Comparison of ENCODE assay signal across 14 cellular contexts in genomic region chr16:67525176-67525860, GRCh38. TPM values are rescaled to one million over a fixed set of nuclear protein-coding genes. Genes with fewer than 3 reads are reported as not detected.
DNase-seq lines count a peak whose midpoint lies in the region; ATAC-seq and TF ChIP-seq lines count a peak whose summit lies in the region.
"Had no signal": no experiment of that assay in that cellular context is flagged by ENCODE, and none has a peak within 500 bp of the region (broad histone marks: within the 10 kb centered on the region; RNA-seq: fewer than 3 reads in every experiment).

No MANE protein-coding gene starts in this region.

- H3K4me1 Mint-ChIP-seq in chondrocyte (ENCODE audit: low read depth) (peaks cover 28% of the 10 kb centered on the region), neural progenitor cell (peaks cover 13% of the 10 kb centered on the region)
- H3K4me1 Mint-ChIP-seq in activated CD4-positive, alpha-beta T cell treated with anti-CD3 and anti-CD28 coated beads for 36 hours, result peaks cover 14% of the 10 kb centered on the region
- peaks cover 22% of the 10 kb centered on the region for H3K4me1 Mint-ChIP-seq in activated T-cell treated with anti-CD3 and anti-CD28 coated beads, Interleukin-2, amount 50 U/mL, for 24 hours (ENCODE audit: low read depth)

- H3K36me3 Mint-ChIP-seq in chondrocyte (ENCODE audit: low read depth) (no peaks in the 10 kb centered on the region), neural progenitor cell (no peaks in the 10 kb centered on the region)
- H3K36me3 Mint-ChIP-seq in activated CD4-positive, alpha-beta T cell treated with anti-CD3 and anti-CD28 coated beads for 36 hours (ENCODE audit: low read depth), result no peaks in the 10 kb centered on the region
- H3K36me3 Mint-ChIP-seq in activated T-cell treated with anti-CD3 and anti-CD28 coated beads, Interleukin-2, amount 50 U/mL, for 24 hours (ENCODE audit: low read depth), result no peaks in the 10 kb centered on the region

- no peaks in the 10 kb centered on the region for H3K9me3 Mint-ChIP-seq in chondrocyte (ENCODE audit: low read depth)
- no peaks in the 10 kb centered on the region for H3K9me3 Mint-ChIP-seq in neural progenitor cell
- no peaks in the 10 kb centered on the region for H3K9me3 Mint-ChIP-seq in activated CD4-positive, alpha-beta T cell treated with anti-CD3 and anti-CD28 coated beads for 36 hours (ENCODE audit: low read depth)
- no peaks in the 10 kb centered on the region for H3K9me3 Mint-ChIP-seq in activated T-cell treated with anti-CD3 and anti-CD28 coated beads, Interleukin-2, amount 50 U/mL, for 24 hours

- intact Hi-C loops in activated CD4-positive, alpha-beta T cell treated with anti-CD3 and anti-CD28 coated beads for 36 hours (cut with DNase I, micrococcal nuclease), result loop anchor here in 1 of 2 experiments (10.0 kb wide), 2 partner anchors 279 to 319 kb away; partner anchors contain the start of genes CENPT, NUTF2, RANBP10 and THAP11

- TF ChIP-seq CTCF in chondrocyte (IDR thresholded peaks at IDR 0.05) (peak; percentile 37), neural progenitor cell (IDR thresholded peaks at IDR 0.05) (no peak)

- no peak overlapping the region for H3K4me3 ChIP-seq in neural progenitor cell
- H3K4me3 ChIP-seq: Peyer's patch had no signal

- H3K36me3 ChIP-seq in neural progenitor cell, result no peaks in the 10 kb centered on the region
- H3K36me3 ChIP-seq: Peyer's patch had no signal

- peak; percentile 69 for DNase-seq in EL
- peak; percentile 75 for DNase-seq in MV-4-11 (lab: John Stamatoyannopoulos, UW)
- DNase-seq in chondrocyte (ENCODE audit: low spot score), result no peak
- no peak for DNase-seq in neural progenitor cell (ENCODE audit: low spot score)
- DNase-seq in NCI-H2029 (lab: John Stamatoyannopoulos, UW), result no peak
- no peak for DNase-seq in activated CD4-positive, alpha-beta T cell treated with anti-CD3 and anti-CD28 coated beads for 36 hours
- no peak for DNase-seq in activated T-cell treated with anti-CD3 and anti-CD28 coated beads, Interleukin-2, amount 50 U/mL, for 24 hours
- DNase-seq: activated CD8-positive, alpha-beta memory T cell treated with anti-CD3 and anti-CD28 coated beads for 24 hours; activated naive CD4-positive, alpha-beta T cell treated with anti-CD3 and anti-CD28 coated beads, Interleukin-2, amount 50 U/mL, for 16 hours; Peyer's patch; T-helper 9 cell had no signal

- H3K27ac Mint-ChIP-seq in chondrocyte (ENCODE audit: unreplicated experiment) (no peak overlapping the region), neural progenitor cell (no peak overlapping the region)
- H3K27ac Mint-ChIP-seq in activated CD4-positive, alpha-beta T cell treated with anti-CD3 and anti-CD28 coated beads for 36 hours, result no peak overlapping the region
- H3K27ac Mint-ChIP-seq in activated T-cell treated with anti-CD3 and anti-CD28 coated beads, Interleukin-2, amount 50 U/mL, for 24 hours, result no peak overlapping the region

- POLR2A ChIA-PET in activated CD4-positive, alpha-beta T cell treated with anti-CD3 and anti-CD28 coated beads for 36 hours (lab: Charles Lee), result interaction anchor here (0.5 to 0.9 kb wide), 2 partner anchors 11 to 115 kb away, joined by 4 to 7 read pairs; no protein-coding TSS in a partner anchor

- H3K9me3 ChIP-seq in neural progenitor cell (ENCODE audit: low read depth), result no peaks in the 10 kb centered on the region
- H3K9me3 ChIP-seq: Peyer's patch had no signal

- CTCF ChIA-PET in activated CD4-positive, alpha-beta T cell treated with anti-CD3 and anti-CD28 coated beads for 36 hours (lab: Charles Lee), result interaction anchor here (0.6 to 2.0 kb wide), 9 partner anchors 12 to 200 kb away, joined by 3 to 8 read pairs (median 3); partner anchors contain the start of gene ATP6V0D1

- peaks cover 80% of the 10 kb centered on the region for H3K27me3 ChIP-seq in neural progenitor cell

- H3K27me3 Mint-ChIP-seq in chondrocyte (ENCODE audit: low read depth), result no peaks in the 10 kb centered on the region
- H3K27me3 Mint-ChIP-seq in neural progenitor cell (ENCODE audit: insufficient read depth, low read depth), result peaks cover 12% of the 10 kb centered on the region
- H3K27me3 Mint-ChIP-seq in activated CD4-positive, alpha-beta T cell treated with anti-CD3 and anti-CD28 coated beads for 36 hours, result peaks cover 5% of the 10 kb centered on the region
- H3K27me3 Mint-ChIP-seq in activated T-cell treated with anti-CD3 and anti-CD28 coated beads, Interleukin-2, amount 50 U/mL, for 24 hours, result peaks cover 8% of the 10 kb centered on the region

- H3K27ac ChIP-seq in neural progenitor cell, result no peak overlapping the region
- H3K27ac ChIP-seq: Peyer's patch had no signal

- H3K79me2 ChIP-seq in neural progenitor cell (ENCODE audit: low read depth), result no peaks in the 10 kb centered on the region

- H3F3A ChIP-seq in neural progenitor cell (ENCODE audit: low read depth), result peaks cover 37% of the 10 kb centered on the region

- no peak overlapping the region for H2AFZ ChIP-seq in neural progenitor cell (replicated peaks)

- no peak overlapping the region for H3K4me2 ChIP-seq in neural progenitor cell

- H3K9ac ChIP-seq in neural progenitor cell, result no peak overlapping the region

- H3K4me3 Mint-ChIP-seq in chondrocyte (ENCODE audit: unreplicated experiment) (no peak overlapping the region), neural progenitor cell (peak overlapping the region; percentile 4)
- H3K4me3 Mint-ChIP-seq in activated CD4-positive, alpha-beta T cell treated with anti-CD3 and anti-CD28 coated beads for 36 hours, result no peak overlapping the region
- no peak overlapping the region for H3K4me3 Mint-ChIP-seq in activated T-cell treated with anti-CD3 and anti-CD28 coated beads, Interleukin-2, amount 50 U/mL, for 24 hours

- H4K20me1 ChIP-seq in neural progenitor cell (ENCODE audit: low read depth), result peaks cover 5% of the 10 kb centered on the region

- H3K4me1 ChIP-seq in neural progenitor cell, result peaks cover 15% of the 10 kb centered on the region

- ATAC-seq in activated CD4-positive, alpha-beta T cell treated with anti-CD3 and anti-CD28 coated beads for 36 hours, result no peak
- ATAC-seq in GM18870 (IDR thresholded peaks at IDR 0.05; ENCODE audit: unreplicated experiment), result no peak
- ATAC-seq: right cardiac atrium had no signal

RNA-seq across cellular contexts. Expression of gene RIPOR1, which starts 3.3 kb away (rescaled TPM):
- 52.0 to 99.1 TPM (median 97.6 TPM) in 3 replicates for total RNA-seq in chondrocyte
- total RNA-seq in neural progenitor cell (ENCODE audit: low replicate concordance), result 8.7 and 13.5 TPM in 2 replicates
- total RNA-seq in activated CD4-positive, alpha-beta T cell treated with anti-CD3 and anti-CD28 coated beads for 36 hours, result 10 to 100 TPM; 18.9 to 24.1 TPM

RNA-seq across cellular contexts. Expression of gene CTCF, which starts 37.0 kb away (rescaled TPM):
- 31.2 to 34.2 TPM (median 32.3 TPM) in 3 replicates for total RNA-seq in chondrocyte
- 75.7 and 76.3 TPM in 2 replicates for total RNA-seq in neural progenitor cell (ENCODE audit: low replicate concordance)
- total RNA-seq in activated CD4-positive, alpha-beta T cell treated with anti-CD3 and anti-CD28 coated beads for 36 hours, result 10 to 100 TPM; 51.0 to 66.4 TPM

RNA-seq across cellular contexts. Expression of gene AGRP, which starts 42.0 kb away (rescaled TPM):
- total RNA-seq in chondrocyte (not detected in 3 replicates), neural progenitor cell (ENCODE audit: low replicate concordance) (not detected in 2 replicates)
- total RNA-seq in activated CD4-positive, alpha-beta T cell treated with anti-CD3 and anti-CD28 coated beads for 36 hours, result not detected
- total RNA-seq: NCI-H460, Peyer's patch, right cardiac atrium had no signal

RNA-seq across cellular contexts. Expression of gene ATP6V0D1, which starts 44.4 kb away (rescaled TPM):
- total RNA-seq in chondrocyte, result 83.8 to 89.8 TPM (median 85.5 TPM) in 3 replicates
- 29.7 and 42.0 TPM in 2 replicates for total RNA-seq in neural progenitor cell (ENCODE audit: low replicate concordance)
- total RNA-seq in activated CD4-positive, alpha-beta T cell treated with anti-CD3 and anti-CD28 coated beads for 36 hours, result 10 to 100 TPM; 16.3 to 17.3 TPM

Comparison
In these comparisons a context has a peak if more than half of its experiments do, and no peak if none do; other contexts are left out.
1. DNase-seq: peak in EL (single experiment) and MV-4-11 (single experiment); none in chondrocyte (single experiment), neural progenitor cell (single experiment), NCI-H2029 (single experiment), activated CD4-positive, alpha-beta T cell treated with anti-CD3 and anti-CD28 coated beads for 36 hours (single experiment) and activated T-cell treated with anti-CD3 and anti-CD28 coated beads, Interleukin-2, amount 50 U/mL, for 24 hours (single experiment).